Comparison of ENCODE assay signal across 13 cellular contexts in genomic region chr11:35598254-35599125, GRCh38. TPM values are rescaled to one million over a fixed set of nuclear protein-coding genes. Genes with fewer than 3 reads are reported as not detected.
DNase-seq lines count a peak whose midpoint lies in the region; ATAC-seq, FAIRE-seq and TF ChIP-seq lines count a peak whose summit lies in the region.
"Had no signal": no experiment of that assay in that cellular context is flagged by ENCODE, and none has a peak within 500 bp of the region (broad histone marks: within the 10 kb centered on the region; RNA-seq: fewer than 3 reads in every experiment).

No MANE protein-coding gene starts in this region.

- DNase-seq in GM13976 (ENCODE audit: low spot score) (peak; percentile 31), bronchial epithelial cell (ENCODE audit: low read depth) (peak; percentile 54), H7 (no peak), hypothalamus (lab: John Stamatoyannopoulos, UW) (no peak), heart left ventricle (no peak)
- DNase-seq: brain microvascular endothelial cell, Caco-2, spleen, WERI-Rb-1 had no signal

- H3K36me3 ChIP-seq in bronchial epithelial cell (ENCODE audit: control insufficient read depth, insufficient read depth, low read length), result no peaks in the 10 kb centered on the region
- no peaks in the 10 kb centered on the region for H3K36me3 ChIP-seq in H7 (replicated peaks; ENCODE audit: control insufficient read depth, insufficient read depth, low read length)
- no peaks in the 10 kb centered on the region for H3K36me3 ChIP-seq in heart left ventricle
- H3K36me3 ChIP-seq: brain microvascular endothelial cell, spleen, WERI-Rb-1 had no signal

- WGBS in heart left ventricle, 4 donors, result 72 to 90% (median 78%) methylated on average over 3 of the region's 3 CpGs

- no peaks in the 10 kb centered on the region for H3K9me3 ChIP-seq in heart left ventricle
- H3K9me3 ChIP-seq: Caco-2, spleen had no signal

- TF ChIP-seq CTCF in GM13976 (IDR thresholded peaks at IDR 0.05; ENCODE audit: borderline replicate concordance, control extremely low read depth, extremely low read depth, insufficient read depth, missing control alignments) (no peak), bronchial epithelial cell (IDR thresholded peaks at IDR 0.05; ENCODE audit: insufficient read depth, low read length, severe bottlenecking) (no peak), heart left ventricle (IDR thresholded peaks at IDR 0.05) (no peak)

- H3K27me3 ChIP-seq in bronchial epithelial cell (ENCODE audit: control insufficient read depth, insufficient read depth, low read length) (no peaks in the 10 kb centered on the region), H7 (ENCODE audit: control insufficient read depth, insufficient read depth, low read length) (no peaks in the 10 kb centered on the region; the same call in 1 of the 2 replicates), heart left ventricle (peaks cover 0 to 16% (median 0%) of the 10 kb centered on the region in 9 donors)
- H3K27me3 ChIP-seq: brain microvascular endothelial cell had no signal

- no peak for TF ChIP-seq POLR2A in heart left ventricle (IDR thresholded peaks at IDR 0.05)

- H3K4me1 ChIP-seq in heart left ventricle, result no peaks in the 10 kb centered on the region
- H3K4me1 ChIP-seq: Caco-2 had no signal

- H3K27ac ChIP-seq in heart left ventricle, result no peak overlapping the region
- H3K27ac ChIP-seq: brain microvascular endothelial cell, spleen, WERI-Rb-1 had no signal

- in situ Hi-C loops in GM13976 (cut with MboI; ENCODE audit: low sequenced_read_pairs, unreplicated experiment), result no loop called here

- FAIRE-seq in bronchial epithelial cell (lab: Jason Lieb, UNC), result no peak

- ATAC-seq in GM19397 (IDR thresholded peaks at IDR 0.05; ENCODE audit: unreplicated experiment) (peak; percentile 83), HG03159 (IDR thresholded peaks at IDR 0.05; ENCODE audit: unreplicated experiment) (peak; percentile 61), HG03108 (IDR thresholded peaks at IDR 0.05; ENCODE audit: unreplicated experiment) (no peak), heart left ventricle (no peak)

- H3K4me3 ChIP-seq in bronchial epithelial cell (ENCODE audit: low read depth, low read length), result no peak overlapping the region
- H3K4me3 ChIP-seq in H7 (ENCODE audit: insufficient read depth, low read depth, low read length), result no peak overlapping the region
- no peak overlapping the region for H3K4me3 ChIP-seq in heart left ventricle
- H3K4me3 ChIP-seq: spleen had no signal

- intact Hi-C loops in heart left ventricle (cut with DNase I), result no loop called here

RNA-seq across cellular contexts. Expression of gene FJX1, which starts 19.8 kb away (rescaled TPM):
- total RNA-seq in bronchial epithelial cell, result 11.8 and 24.7 TPM in 2 replicates
- total RNA-seq in H7 (2014; rRNA removed; shearing (Covaris generic)), result 20.6 TPM in 2 replicates
- 1 to 10 TPM in 8 of 9 donors, under 1 TPM in 1; 0.55 to 7.2 (median 2.3) TPM for total RNA-seq in heart left ventricle
- polyA plus RNA-seq in heart left ventricle, result 1 to 10 TPM in 1 of 2 donors, under 1 TPM in 1; 0.61 to 3.3 TPM
- total RNA-seq: mononuclear cell had no signal

Comparison
In these comparisons a context has a peak if more than half of its experiments do, and no peak if none do; other contexts are left out.
1. DNase-seq: peak in GM13976 (single experiment) and bronchial epithelial cell (single experiment); none in H7 (single experiment), hypothalamus (0 of 51) and heart left ventricle (0 of 5).
2. ATAC-seq: peak in GM19397 (single experiment) and HG03159 (single experiment); none in HG03108 (single experiment) and heart left ventricle (0 of 4).